1 cellular context compared by ENCODE assay signal in genomic region chr4:37661643-37662221, GRCh38.
TF ChIP-seq lines count a peak whose summit lies in the region.

No MANE protein-coding gene starts in this region.

TF ChIP-seq in H1, 55 proteins besides CTCF, POLR2A, EP300 and RAD21:
- TF ChIP-seq EZH2 (IDR thresholded peaks at IDR 0.05; ENCODE audit: low read depth, low read length, severe bottlenecking): no peak
- no peak for TF ChIP-seq SP2 (IDR thresholded peaks at IDR 0.05; ENCODE audit: low read length)
- TF ChIP-seq USF2 (IDR thresholded peaks at IDR 0.05; ENCODE audit: low read length): no peak
- TF ChIP-seq, protein P1, sequence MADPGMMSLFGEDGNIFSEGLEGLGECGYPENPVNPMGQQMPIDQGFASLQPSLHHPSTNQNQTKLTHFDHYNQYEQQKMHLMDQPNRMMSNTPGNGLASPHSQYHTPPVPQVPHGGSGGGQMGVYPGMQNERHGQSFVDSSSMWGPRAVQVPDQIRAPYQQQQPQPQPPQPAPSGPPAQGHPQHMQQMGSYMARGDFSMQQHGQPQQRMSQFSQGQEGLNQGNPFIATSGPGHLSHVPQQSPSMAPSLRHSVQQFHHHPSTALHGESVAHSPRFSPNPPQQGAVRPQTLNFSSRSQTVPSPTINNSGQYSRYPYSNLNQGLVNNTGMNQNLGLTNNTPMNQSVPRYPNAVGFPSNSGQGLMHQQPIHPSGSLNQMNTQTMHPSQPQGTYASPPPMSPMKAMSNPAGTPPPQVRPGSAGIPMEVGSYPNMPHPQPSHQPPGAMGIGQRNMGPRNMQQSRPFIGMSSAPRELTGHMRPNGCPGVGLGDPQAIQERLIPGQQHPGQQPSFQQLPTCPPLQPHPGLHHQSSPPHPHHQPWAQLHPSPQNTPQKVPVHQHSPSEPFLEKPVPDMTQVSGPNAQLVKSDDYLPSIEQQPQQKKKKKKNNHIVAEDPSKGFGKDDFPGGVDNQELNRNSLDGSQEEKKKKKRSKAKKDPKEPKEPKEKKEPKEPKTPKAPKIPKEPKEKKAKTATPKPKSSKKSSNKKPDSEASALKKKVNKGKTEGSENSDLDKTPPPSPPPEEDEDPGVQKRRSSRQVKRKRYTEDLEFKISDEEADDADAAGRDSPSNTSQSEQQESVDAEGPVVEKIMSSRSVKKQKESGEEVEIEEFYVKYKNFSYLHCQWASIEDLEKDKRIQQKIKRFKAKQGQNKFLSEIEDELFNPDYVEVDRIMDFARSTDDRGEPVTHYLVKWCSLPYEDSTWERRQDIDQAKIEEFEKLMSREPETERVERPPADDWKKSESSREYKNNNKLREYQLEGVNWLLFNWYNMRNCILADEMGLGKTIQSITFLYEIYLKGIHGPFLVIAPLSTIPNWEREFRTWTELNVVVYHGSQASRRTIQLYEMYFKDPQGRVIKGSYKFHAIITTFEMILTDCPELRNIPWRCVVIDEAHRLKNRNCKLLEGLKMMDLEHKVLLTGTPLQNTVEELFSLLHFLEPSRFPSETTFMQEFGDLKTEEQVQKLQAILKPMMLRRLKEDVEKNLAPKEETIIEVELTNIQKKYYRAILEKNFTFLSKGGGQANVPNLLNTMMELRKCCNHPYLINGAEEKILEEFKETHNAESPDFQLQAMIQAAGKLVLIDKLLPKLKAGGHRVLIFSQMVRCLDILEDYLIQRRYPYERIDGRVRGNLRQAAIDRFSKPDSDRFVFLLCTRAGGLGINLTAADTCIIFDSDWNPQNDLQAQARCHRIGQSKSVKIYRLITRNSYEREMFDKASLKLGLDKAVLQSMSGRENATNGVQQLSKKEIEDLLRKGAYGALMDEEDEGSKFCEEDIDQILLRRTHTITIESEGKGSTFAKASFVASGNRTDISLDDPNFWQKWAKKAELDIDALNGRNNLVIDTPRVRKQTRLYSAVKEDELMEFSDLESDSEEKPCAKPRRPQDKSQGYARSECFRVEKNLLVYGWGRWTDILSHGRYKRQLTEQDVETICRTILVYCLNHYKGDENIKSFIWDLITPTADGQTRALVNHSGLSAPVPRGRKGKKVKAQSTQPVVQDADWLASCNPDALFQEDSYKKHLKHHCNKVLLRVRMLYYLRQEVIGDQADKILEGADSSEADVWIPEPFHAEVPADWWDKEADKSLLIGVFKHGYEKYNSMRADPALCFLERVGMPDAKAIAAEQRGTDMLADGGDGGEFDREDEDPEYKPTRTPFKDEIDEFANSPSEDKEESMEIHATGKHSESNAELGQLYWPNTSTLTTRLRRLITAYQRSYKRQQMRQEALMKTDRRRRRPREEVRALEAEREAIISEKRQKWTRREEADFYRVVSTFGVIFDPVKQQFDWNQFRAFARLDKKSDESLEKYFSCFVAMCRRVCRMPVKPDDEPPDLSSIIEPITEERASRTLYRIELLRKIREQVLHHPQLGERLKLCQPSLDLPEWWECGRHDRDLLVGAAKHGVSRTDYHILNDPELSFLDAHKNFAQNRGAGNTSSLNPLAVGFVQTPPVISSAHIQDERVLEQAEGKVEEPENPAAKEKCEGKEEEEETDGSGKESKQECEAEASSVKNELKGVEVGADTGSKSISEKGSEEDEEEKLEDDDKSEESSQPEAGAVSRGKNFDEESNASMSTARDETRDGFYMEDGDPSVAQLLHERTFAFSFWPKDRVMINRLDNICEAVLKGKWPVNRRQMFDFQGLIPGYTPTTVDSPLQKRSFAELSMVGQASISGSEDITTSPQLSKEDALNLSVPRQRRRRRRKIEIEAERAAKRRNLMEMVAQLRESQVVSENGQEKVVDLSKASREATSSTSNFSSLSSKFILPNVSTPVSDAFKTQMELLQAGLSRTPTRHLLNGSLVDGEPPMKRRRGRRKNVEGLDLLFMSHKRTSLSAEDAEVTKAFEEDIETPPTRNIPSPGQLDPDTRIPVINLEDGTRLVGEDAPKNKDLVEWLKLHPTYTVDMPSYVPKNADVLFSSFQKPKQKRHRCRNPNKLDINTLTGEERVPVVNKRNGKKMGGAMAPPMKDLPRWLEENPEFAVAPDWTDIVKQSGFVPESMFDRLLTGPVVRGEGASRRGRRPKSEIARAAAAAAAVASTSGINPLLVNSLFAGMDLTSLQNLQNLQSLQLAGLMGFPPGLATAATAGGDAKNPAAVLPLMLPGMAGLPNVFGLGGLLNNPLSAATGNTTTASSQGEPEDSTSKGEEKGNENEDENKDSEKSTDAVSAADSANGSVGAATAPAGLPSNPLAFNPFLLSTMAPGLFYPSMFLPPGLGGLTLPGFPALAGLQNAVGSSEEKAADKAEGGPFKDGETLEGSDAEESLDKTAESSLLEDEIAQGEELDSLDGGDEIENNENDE (IDR thresholded peaks at IDR 0.05; ENCODE audit: insufficient replicate concordance, low read length): no peak
- no peak for TF ChIP-seq SUZ12 (IDR thresholded peaks at IDR 0.05; ENCODE audit: low read length)
- no peak for TF ChIP-seq SIN3A (conservative IDR thresholded peaks at IDR 0.05 in 1 of 2, IDR thresholded peaks at IDR 0.05 in 1 of 2; ENCODE audit: low read depth in 1 of 2, low read length in 2 of 2)
- TF ChIP-seq POU5F1 (IDR thresholded peaks at IDR 0.05; ENCODE audit: low read depth, low read length): no peak
- TF ChIP-seq SAP30 (IDR thresholded peaks at IDR 0.05; ENCODE audit: insufficient read depth, insufficient replicate concordance, low read length): no peak
- no peak for TF ChIP-seq CHD2 (IDR thresholded peaks at IDR 0.05; ENCODE audit: low read length)
- no peak for TF ChIP-seq MAFK (IDR thresholded peaks at IDR 0.05; ENCODE audit: low read depth, low read length)
- TF ChIP-seq CREB1 (IDR thresholded peaks at IDR 0.05): no peak
- TF ChIP-seq SIX5 (IDR thresholded peaks at IDR 0.05; ENCODE audit: low read depth, low read length): no peak
- TF ChIP-seq TBP (IDR thresholded peaks at IDR 0.05; ENCODE audit: low read depth, low read length): no peak
- TF ChIP-seq HDAC6 (IDR thresholded peaks at IDR 0.05; ENCODE audit: low read depth, low read length): no peak
- no peak for TF ChIP-seq TAF7 (optimal IDR thresholded peaks at IDR 0.05; ENCODE audit: borderline replicate concordance, low read depth, low read length)
- no peak for TF ChIP-seq GABPA (IDR thresholded peaks at IDR 0.05; ENCODE audit: borderline replicate concordance, insufficient read depth, low read length)
- no peak for TF ChIP-seq ZNF274 (IDR thresholded peaks at IDR 0.05; ENCODE audit: borderline replicate concordance, extremely low read depth, low read length)
- no peak for TF ChIP-seq CTBP2 (IDR thresholded peaks at IDR 0.05; ENCODE audit: borderline replicate concordance, insufficient read depth, insufficient read length, low read length)
TF ChIP-seq in H1: peak in this region for 0.
